ENCODE assay signal across 6 cellular contexts in the genomic region with DNA sequence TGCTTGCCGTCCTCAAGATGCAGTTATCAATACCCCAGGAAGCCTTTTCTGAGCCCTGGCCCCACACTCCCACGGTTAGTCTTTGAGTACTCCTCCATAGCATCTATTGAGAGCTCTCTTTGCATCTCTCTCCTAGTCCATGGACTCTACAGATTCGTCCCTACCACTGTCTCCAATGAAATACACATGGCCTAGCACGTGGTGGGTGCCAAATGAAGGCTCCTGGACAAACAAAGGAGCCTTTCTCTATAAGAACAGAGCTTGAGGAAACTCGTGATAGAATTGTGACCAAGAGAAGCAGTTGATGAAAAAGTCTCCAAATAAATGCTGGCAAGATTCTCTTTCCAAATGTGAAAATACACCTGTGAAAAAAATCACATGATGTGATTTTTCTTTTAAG.
"Had no signal": no experiment of that assay in that cellular context is flagged by ENCODE, and none has a peak within 500 bp of the region (broad histone marks: within the 10 kb centered on the region; RNA-seq: fewer than 3 reads in every experiment).

No MANE protein-coding gene starts in this region.

- DNase-seq: H9, HCEC 1CT had no signal

- H2AFZ ChIP-seq: GM23338 had no signal

- H3K4me2 ChIP-seq: GM23338 had no signal

- FAIRE-seq: H1, H54, HTR-8/SVneo had no signal

- ATAC-seq: GM23338 had no signal

- H3K4me3 ChIP-seq: GM23338 had no signal
